In genomic region chr10:132364594-132364970, GRCh38 we compare ENCODE assay signal across 1 cellular context.
TF ChIP-seq lines count a peak whose summit lies in the region.

No MANE protein-coding gene starts in this region.

TF ChIP-seq in HepG2, 621 proteins besides CTCF, POLR2A, EP300 and RAD21:
- TF ChIP-seq HNRNPL (IDR thresholded peaks at IDR 0.05; ENCODE audit: low read depth, low read length), result 0 out of 2 replicates have a peak, but pooled peaks have one; percentile 51
- TF ChIP-seq FUBP1 (CRISPR knock-in tag; IDR thresholded peaks at IDR 0.05; ENCODE audit: borderline replicate concordance), result no peak
